1 cellular context compared by ENCODE assay signal in genomic region chr7:143380646-143381426, GRCh38.
TF ChIP-seq lines count a peak whose summit lies in the region.

Gene ZYX (plus strand): TSS chr7:143381345. CDS start chr7:143381572, 227 bp downstream.

TF ChIP-seq in K562, 482 proteins besides CTCF, POLR2A, EP300 and RAD21 (continued from another document and continues in another):
- TF ChIP-seq ETS2 (tag; IDR thresholded peaks at IDR 0.05; ENCODE audit: borderline replicate concordance, poor library complexity, severe bottlenecking) (no peak), LARP7 (IDR thresholded peaks at IDR 0.05) (no peak; the same call in 1 of the 2 replicates), IRF9 (tag; IDR thresholded peaks at IDR 0.05) (no peak), DMBX1 (CRISPR knock-in tag; IDR thresholded peaks at IDR 0.05; ENCODE audit: borderline replicate concordance) (no peak), ZFX (CRISPR knock-in tag; IDR thresholded peaks at IDR 0.05) (peak; percentile 96), HDAC2 (IDR thresholded peaks at IDR 0.05) (no peak), HLTF (IDR thresholded peaks at IDR 0.05) (0 out of 2 replicates have a peak, but pooled peaks have one; percentile 2), ELF1 (tag; IDR thresholded peaks at IDR 0.05) (peak; percentile 87), ZNF175 (CRISPR knock-in tag; IDR thresholded peaks at IDR 0.05; ENCODE audit: low read depth) (peak; percentile 91), THRAP3 (IDR thresholded peaks at IDR 0.05; ENCODE audit: borderline replicate concordance) (no peak), BCLAF1 (IDR thresholded peaks at IDR 0.05; ENCODE audit: borderline replicate concordance in 1 of 2, control insufficient read depth in 1 of 2, low read depth in 2 of 2, low read length in 1 of 2) (0 out of 4 replicates have a peak, but pooled peaks of 1 of the 2 experiments have one; percentile 68), KDM2B (CRISPR knock-in tag; IDR thresholded peaks at IDR 0.05) (peak; percentile 68; the same call in 1 of the 2 replicates), KDM5B (IDR thresholded peaks at IDR 0.05; ENCODE audit: insufficient replicate concordance, low read depth, low read length) (peak; percentile 90), SMARCC2 (IDR thresholded peaks at IDR 0.05; ENCODE audit: low read depth) (no peak), MED1 (CRISPR knock-in tag; IDR thresholded peaks at IDR 0.05; ENCODE audit: borderline replicate concordance) (no peak), COPS2 (conservative IDR thresholded peaks at IDR 0.05) (no peak), PCBP1 (IDR thresholded peaks at IDR 0.05; ENCODE audit: low read depth, low read length, poor library complexity, severe bottlenecking) (peak; percentile 67), POU5F1 (IDR thresholded peaks at IDR 0.05; ENCODE audit: borderline replicate concordance, low read depth, low read length, partially characterized antibody) (no peak), CC2D1A (IDR thresholded peaks at IDR 0.05) (peak; percentile 100), GATAD2B (IDR thresholded peaks at IDR 0.05; ENCODE audit: borderline replicate concordance) (peak; percentile 22; the same call in 1 of the 2 replicates), BRF1 (IDR thresholded peaks at IDR 0.05; ENCODE audit: borderline replicate concordance, extremely low read depth, insufficient read length) (no peak), MGA (IDR thresholded peaks at IDR 0.05) (no peak), GTF2A2 (tag; IDR thresholded peaks at IDR 0.05) (no peak), HOXB6 (CRISPR knock-in tag; IDR thresholded peaks at IDR 0.05; ENCODE audit: borderline replicate concordance) (no peak; the same call in 1 of the 2 replicates), RAD51 (IDR thresholded peaks at IDR 0.05; ENCODE audit: borderline replicate concordance, low read depth) (no peak), NCOA4 (IDR thresholded peaks at IDR 0.05; ENCODE audit: partially characterized antibody) (no peak), ELF4 (CRISPR knock-in tag; IDR thresholded peaks at IDR 0.05) (no peak), ARID2 (IDR thresholded peaks at IDR 0.05) (no peak), ZEB2 (IDR thresholded peaks at IDR 0.05) (0 out of 2 replicates have a peak, but pooled peaks have one; percentile 22)
- TF ChIP-seq, protein P1, sequence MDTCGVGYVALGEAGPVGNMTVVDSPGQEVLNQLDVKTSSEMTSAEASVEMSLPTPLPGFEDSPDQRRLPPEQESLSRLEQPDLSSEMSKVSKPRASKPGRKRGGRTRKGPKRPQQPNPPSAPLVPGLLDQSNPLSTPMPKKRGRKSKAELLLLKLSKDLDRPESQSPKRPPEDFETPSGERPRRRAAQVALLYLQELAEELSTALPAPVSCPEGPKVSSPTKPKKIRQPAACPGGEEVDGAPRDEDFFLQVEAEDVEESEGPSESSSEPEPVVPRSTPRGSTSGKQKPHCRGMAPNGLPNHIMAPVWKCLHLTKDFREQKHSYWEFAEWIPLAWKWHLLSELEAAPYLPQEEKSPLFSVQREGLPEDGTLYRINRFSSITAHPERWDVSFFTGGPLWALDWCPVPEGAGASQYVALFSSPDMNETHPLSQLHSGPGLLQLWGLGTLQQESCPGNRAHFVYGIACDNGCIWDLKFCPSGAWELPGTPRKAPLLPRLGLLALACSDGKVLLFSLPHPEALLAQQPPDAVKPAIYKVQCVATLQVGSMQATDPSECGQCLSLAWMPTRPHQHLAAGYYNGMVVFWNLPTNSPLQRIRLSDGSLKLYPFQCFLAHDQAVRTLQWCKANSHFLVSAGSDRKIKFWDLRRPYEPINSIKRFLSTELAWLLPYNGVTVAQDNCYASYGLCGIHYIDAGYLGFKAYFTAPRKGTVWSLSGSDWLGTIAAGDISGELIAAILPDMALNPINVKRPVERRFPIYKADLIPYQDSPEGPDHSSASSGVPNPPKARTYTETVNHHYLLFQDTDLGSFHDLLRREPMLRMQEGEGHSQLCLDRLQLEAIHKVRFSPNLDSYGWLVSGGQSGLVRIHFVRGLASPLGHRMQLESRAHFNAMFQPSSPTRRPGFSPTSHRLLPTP (IDR thresholded peaks at IDR 0.05; ENCODE audit: borderline replicate concordance, extremely low read depth, insufficient read length) = no peak
- TF ChIP-seq, protein P2, sequence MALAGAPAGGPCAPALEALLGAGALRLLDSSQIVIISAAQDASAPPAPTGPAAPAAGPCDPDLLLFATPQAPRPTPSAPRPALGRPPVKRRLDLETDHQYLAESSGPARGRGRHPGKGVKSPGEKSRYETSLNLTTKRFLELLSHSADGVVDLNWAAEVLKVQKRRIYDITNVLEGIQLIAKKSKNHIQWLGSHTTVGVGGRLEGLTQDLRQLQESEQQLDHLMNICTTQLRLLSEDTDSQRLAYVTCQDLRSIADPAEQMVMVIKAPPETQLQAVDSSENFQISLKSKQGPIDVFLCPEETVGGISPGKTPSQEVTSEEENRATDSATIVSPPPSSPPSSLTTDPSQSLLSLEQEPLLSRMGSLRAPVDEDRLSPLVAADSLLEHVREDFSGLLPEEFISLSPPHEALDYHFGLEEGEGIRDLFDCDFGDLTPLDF (CRISPR knock-in tag; IDR thresholded peaks at IDR 0.05) = no peak
